Comparison of ENCODE assay signal across 8 cellular contexts in the genomic region with DNA sequence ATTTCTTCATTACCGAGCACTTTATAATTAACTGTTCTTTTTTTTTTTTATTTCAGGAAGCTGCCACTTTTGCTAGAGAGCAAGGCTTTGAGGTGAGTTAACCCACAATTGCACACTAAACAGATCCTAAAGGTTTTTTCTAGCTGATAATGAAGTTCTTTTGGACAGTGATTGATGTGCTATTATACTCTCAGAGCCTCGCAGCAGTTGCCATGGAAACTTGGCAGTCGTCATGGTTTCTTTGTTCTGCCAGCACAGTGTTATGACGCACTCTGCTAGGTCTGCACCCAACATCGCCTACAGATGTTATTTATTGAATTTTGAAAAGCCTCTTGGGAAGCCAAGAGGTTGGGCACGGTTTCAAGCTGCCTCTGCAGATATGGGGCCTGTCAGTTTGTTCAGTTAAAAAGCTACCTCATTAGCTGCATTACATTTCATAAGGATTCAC.
A peak's percentile ranks its signal among the peaks of the same experiment; 100 is the strongest.
DNase-seq lines count a peak whose midpoint lies in the region; ATAC-seq and TF ChIP-seq lines count a peak whose summit lies in the region.

No MANE protein-coding gene starts in this region.

- TF ChIP-seq RAD21 in neural cell (conservative IDR thresholded peaks at IDR 0.05), result peak; percentile 59

- H3K4me3 ChIP-seq in esophagus squamous epithelium, result no peak overlapping the region
- H3K4me3 ChIP-seq in neural cell (ENCODE audit: low read length), result peak overlapping the region; percentile 54

- H3K27me3 Mint-ChIP-seq in activated T-cell treated with anti-CD3 and anti-CD28 coated beads, Interleukin-2, amount 50 U/mL, for 4 hours (ENCODE audit: low read depth), result no peaks in the 10 kb centered on the region

- H3K36me3 ChIP-seq in esophagus squamous epithelium, result no peaks in the 10 kb centered on the region
- H3K36me3 ChIP-seq in neural cell (ENCODE audit: insufficient read depth, low read length), result no peaks in the 10 kb centered on the region

- H3K4me1 ChIP-seq in esophagus squamous epithelium, result peaks cover 21 to 78% (median 29%) of the 10 kb centered on the region in 3 donors

- peak; percentile 99 for TF ChIP-seq EP300 in neural cell (conservative IDR thresholded peaks at IDR 0.05; ENCODE audit: poor library complexity, severe bottlenecking)

- no peak for TF ChIP-seq POLR2A in esophagus squamous epithelium (IDR thresholded peaks at IDR 0.05)

- peak; percentile 62 for ATAC-seq in HG02938 (IDR thresholded peaks at IDR 0.05; ENCODE audit: unreplicated experiment)
- ATAC-seq in activated T-cell treated with anti-CD3 and anti-CD28 coated beads, Interleukin-2, amount 50 U/mL, for 4 hours, result peak; percentile 55
- ATAC-seq in GM18858 (IDR thresholded peaks at IDR 0.05; ENCODE audit: unreplicated experiment), result no peak

- no peaks in the 10 kb centered on the region for H4K20me1 ChIP-seq in neural cell (ENCODE audit: insufficient read depth)

- intact Hi-C loops in esophagus squamous epithelium (cut with DNase I), result no loop called here

- H3K27me3 ChIP-seq in esophagus squamous epithelium (no peaks in the 10 kb centered on the region), neural cell (ENCODE audit: insufficient read depth, low read depth, low read length) (no peaks in the 10 kb centered on the region)

- TF ChIP-seq CTCF in esophagus squamous epithelium (IDR thresholded peaks at IDR 0.05), result no peak
- TF ChIP-seq CTCF in neural cell (IDR thresholded peaks at IDR 0.05; ENCODE audit: poor library complexity, severe bottlenecking), result no peak

- no peak overlapping the region for H2AFZ ChIP-seq in neural cell (ENCODE audit: low read depth, low read length)

- peaks cover 59% of the 10 kb centered on the region for H3K4me1 Mint-ChIP-seq in activated T-cell treated with anti-CD3 and anti-CD28 coated beads, Interleukin-2, amount 50 U/mL, for 4 hours (ENCODE audit: low read depth)

- H3K27ac ChIP-seq in esophagus squamous epithelium (peak overlapping the region in 3 of 4 donors; percentile 45 to 77 (median 69)), neural cell (ENCODE audit: low read length) (peak overlapping the region; percentile 98)

- H3K9me3 ChIP-seq in esophagus squamous epithelium (no peaks in the 10 kb centered on the region), neural cell (ENCODE audit: low read length) (no peaks in the 10 kb centered on the region)

- WGBS in esophagus squamous epithelium, 2 donors, result 3 to 6% methylated on average over 6 of the region's 6 CpGs

- H3K9me3 Mint-ChIP-seq in activated T-cell treated with anti-CD3 and anti-CD28 coated beads, Interleukin-2, amount 50 U/mL, for 4 hours, result no peaks in the 10 kb centered on the region

- H3K4me3 Mint-ChIP-seq in activated T-cell treated with anti-CD3 and anti-CD28 coated beads, Interleukin-2, amount 50 U/mL, for 4 hours, result peak overlapping the region; percentile 17

- peaks cover 3% of the 10 kb centered on the region for H3K36me3 Mint-ChIP-seq in activated T-cell treated with anti-CD3 and anti-CD28 coated beads, Interleukin-2, amount 50 U/mL, for 4 hours (ENCODE audit: insufficient read depth)

- H3K9me2 ChIP-seq in neural cell (ENCODE audit: insufficient read depth, low read length), result no peaks in the 10 kb centered on the region

- peaks cover 10% of the 10 kb centered on the region for H3F3A ChIP-seq in neural cell (ENCODE audit: insufficient read depth, low read length, poor library complexity, severe bottlenecking)

- H3K79me2 ChIP-seq in neural cell (replicated peaks; ENCODE audit: insufficient read depth, low read length), result no peaks in the 10 kb centered on the region

- peak; percentile 88 for DNase-seq in AG20443 (ENCODE audit: low spot score)
- DNase-seq in NCI-H82 (lab: John Stamatoyannopoulos, UW), result peak; percentile 60
- peak; percentile 84 for DNase-seq in activated T-cell treated with anti-CD3 and anti-CD28 coated beads, Interleukin-2, amount 50 U/mL, for 4 hours
- DNase-seq in esophagus squamous epithelium (lab: John Stamatoyannopoulos, UW), result peak; percentile 7
- DNase-seq in stimulated activated naive CD4-positive, alpha-beta T cell treated with Interleukin-2 at 50 U/mL for 16 hours (lab: John Stamatoyannopoulos, UW), result peak; percentile 77

- peak overlapping the region; percentile 66 for H3K9ac ChIP-seq in neural cell (ENCODE audit: low read length)

- peak overlapping the region; percentile 87 for H3K4me2 ChIP-seq in neural cell (ENCODE audit: low read length)

TF ChIP-seq in neural cell, 6 proteins besides CTCF, POLR2A, EP300 and RAD21:
- TF ChIP-seq MXI1 (conservative IDR thresholded peaks at IDR 0.05; ENCODE audit: poor library complexity, severe bottlenecking) (peak; percentile 50), SMC3 (conservative IDR thresholded peaks at IDR 0.05; ENCODE audit: poor library complexity) (peak; percentile 49), EZH2 (IDR thresholded peaks at IDR 0.05; ENCODE audit: borderline replicate concordance, insufficient read depth, low read length, poor library complexity, severe bottlenecking) (no peak), POLR2AphosphoS5 (IDR thresholded peaks at IDR 0.05) (peak; percentile 87)
- TF ChIP-seq, protein P1, sequence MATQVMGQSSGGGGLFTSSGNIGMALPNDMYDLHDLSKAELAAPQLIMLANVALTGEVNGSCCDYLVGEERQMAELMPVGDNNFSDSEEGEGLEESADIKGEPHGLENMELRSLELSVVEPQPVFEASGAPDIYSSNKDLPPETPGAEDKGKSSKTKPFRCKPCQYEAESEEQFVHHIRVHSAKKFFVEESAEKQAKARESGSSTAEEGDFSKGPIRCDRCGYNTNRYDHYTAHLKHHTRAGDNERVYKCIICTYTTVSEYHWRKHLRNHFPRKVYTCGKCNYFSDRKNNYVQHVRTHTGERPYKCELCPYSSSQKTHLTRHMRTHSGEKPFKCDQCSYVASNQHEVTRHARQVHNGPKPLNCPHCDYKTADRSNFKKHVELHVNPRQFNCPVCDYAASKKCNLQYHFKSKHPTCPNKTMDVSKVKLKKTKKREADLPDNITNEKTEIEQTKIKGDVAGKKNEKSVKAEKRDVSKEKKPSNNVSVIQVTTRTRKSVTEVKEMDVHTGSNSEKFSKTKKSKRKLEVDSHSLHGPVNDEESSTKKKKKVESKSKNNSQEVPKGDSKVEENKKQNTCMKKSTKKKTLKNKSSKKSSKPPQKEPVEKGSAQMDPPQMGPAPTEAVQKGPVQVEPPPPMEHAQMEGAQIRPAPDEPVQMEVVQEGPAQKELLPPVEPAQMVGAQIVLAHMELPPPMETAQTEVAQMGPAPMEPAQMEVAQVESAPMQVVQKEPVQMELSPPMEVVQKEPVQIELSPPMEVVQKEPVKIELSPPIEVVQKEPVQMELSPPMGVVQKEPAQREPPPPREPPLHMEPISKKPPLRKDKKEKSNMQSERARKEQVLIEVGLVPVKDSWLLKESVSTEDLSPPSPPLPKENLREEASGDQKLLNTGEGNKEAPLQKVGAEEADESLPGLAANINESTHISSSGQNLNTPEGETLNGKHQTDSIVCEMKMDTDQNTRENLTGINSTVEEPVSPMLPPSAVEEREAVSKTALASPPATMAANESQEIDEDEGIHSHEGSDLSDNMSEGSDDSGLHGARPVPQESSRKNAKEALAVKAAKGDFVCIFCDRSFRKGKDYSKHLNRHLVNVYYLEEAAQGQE (IDR thresholded peaks at IDR 0.05; ENCODE audit: borderline replicate concordance), result peak; percentile 92

Comparison
In these comparisons a context has a peak if more than half of its experiments do, and no peak if none do; other contexts are left out.
1. DNase-seq: peak in every context shown above with its lines; median percentile 88 in AG20443; 84 in activated T-cell treated with anti-CD3 and anti-CD28 coated beads, Interleukin-2, amount 50 U/mL, for 4 hours; 77 in stimulated activated naive CD4-positive, alpha-beta T cell treated with Interleukin-2 at 50 U/mL for 16 hours; 60 in NCI-H82; 7 in esophagus squamous epithelium.